8 cellular contexts compared by ENCODE assay signal in the genomic region with DNA sequence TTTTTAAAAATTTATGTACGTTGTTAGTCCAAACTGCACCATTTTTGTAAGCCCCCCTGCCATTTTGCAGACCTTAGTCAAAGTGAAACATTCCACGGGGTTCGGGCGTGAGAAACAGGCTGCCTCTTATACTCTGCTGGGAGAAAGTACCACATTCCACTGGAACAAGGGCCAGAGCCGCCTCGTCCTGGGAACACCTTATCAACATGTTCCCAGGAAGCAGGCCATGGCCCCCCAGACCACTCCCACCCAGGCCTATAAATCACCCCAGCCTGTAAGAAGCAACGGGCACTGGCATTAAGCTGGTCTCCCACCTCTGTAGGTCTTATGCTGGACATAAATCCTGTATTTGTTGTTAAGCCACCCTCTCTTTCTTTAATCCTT. TPM values are rescaled to one million over a fixed set of nuclear protein-coding genes. Genes with fewer than 3 reads are reported as not detected.
DNase-seq lines count a peak whose midpoint lies in the region; ATAC-seq and TF ChIP-seq lines count a peak whose summit lies in the region.

No MANE protein-coding gene starts in this region.

- H3K4me3 ChIP-seq in PC-9 = peak overlapping the region; percentile 82
- H3K4me3 ChIP-seq in naive thymus-derived CD4-positive, alpha-beta T cell (ENCODE audit: low read length) = peak overlapping the region; percentile 87

- POLR2A ChIA-PET in PC-9 (lab: Charles Lee; ENCODE audit: unreplicated experiment) = no interaction called here
- POLR2A ChIA-PET in naive thymus-derived CD4-positive, alpha-beta T cell (lab: Charles Lee) = interaction anchor here (1.1 to 2.1 kb wide), 7 partner anchors 13 to 876 kb away, joined by 3 to 23 read pairs (median 9); a partner anchor contains a TSS

- peaks cover 40% of the 10 kb centered on the region for H3K79me2 ChIP-seq in PC-9 (ENCODE audit: low read depth)

- peak overlapping the region; percentile 45 for H3K4me3 Mint-ChIP-seq in dendritic cell treated with granulocyte-macrophage colony-stimulating factor and Interleukin-4, amounts not matched to agents 40 ng/mL and 50 ng/mL, for 4 days
- peak overlapping the region; percentile 78 to 100 (median 94) for H3K4me3 Mint-ChIP-seq in naive thymus-derived CD4-positive, alpha-beta T cell

- no peaks in the 10 kb centered on the region for H3K9me2 ChIP-seq in PC-9 (ENCODE audit: insufficient read depth)

- peaks cover 29% of the 10 kb centered on the region for H4K20me1 ChIP-seq in PC-9 (ENCODE audit: insufficient read depth)

- no peaks in the 10 kb centered on the region for H3K27me3 ChIP-seq in PC-9 (ENCODE audit: insufficient read depth, low read depth)
- H3K27me3 ChIP-seq in naive thymus-derived CD4-positive, alpha-beta T cell (ENCODE audit: control insufficient read depth in 2 of 2, insufficient read depth in 2 of 2, low read length in 2 of 2) = no peaks in the 10 kb centered on the region

- TF ChIP-seq CTCF in PC-9 (conservative IDR thresholded peaks at IDR 0.05) = no peak

- peaks cover 6% of the 10 kb centered on the region for H3F3A ChIP-seq in PC-9 (ENCODE audit: insufficient read depth, low read depth)

- peaks cover 21% of the 10 kb centered on the region for H3K4me1 ChIP-seq in PC-9 (replicated peaks; ENCODE audit: insufficient read depth)
- H3K4me1 ChIP-seq in naive thymus-derived CD4-positive, alpha-beta T cell (ENCODE audit: control insufficient read depth in 2 of 2, insufficient read depth in 2 of 2, low read length in 2 of 2) = peaks cover 15 to 19% of the 10 kb centered on the region in 2 donors

- H3K36me3 ChIP-seq in PC-9 (ENCODE audit: low read depth) = peaks cover 23% of the 10 kb centered on the region
- peaks cover 0 to 17% (median 11%) of the 10 kb centered on the region in 3 experiments for H3K36me3 ChIP-seq in naive thymus-derived CD4-positive, alpha-beta T cell (ENCODE audit: control insufficient read depth in 2 of 3, insufficient read depth in 3 of 3, low read length in 3 of 3)

- H3K27me3 Mint-ChIP-seq in dendritic cell treated with granulocyte-macrophage colony-stimulating factor and Interleukin-4, amounts not matched to agents 40 ng/mL and 50 ng/mL, for 4 days = peaks cover 6% of the 10 kb centered on the region
- peaks cover 14 to 31% (median 19%) of the 10 kb centered on the region in 5 donors for H3K27me3 Mint-ChIP-seq in naive thymus-derived CD4-positive, alpha-beta T cell

- peaks cover 7% of the 10 kb centered on the region for H3K4me1 Mint-ChIP-seq in dendritic cell treated with granulocyte-macrophage colony-stimulating factor and Interleukin-4, amounts not matched to agents 40 ng/mL and 50 ng/mL, for 4 days (ENCODE audit: low read depth)
- H3K4me1 Mint-ChIP-seq in naive thymus-derived CD4-positive, alpha-beta T cell = peaks cover 7 to 48% (median 36%) of the 10 kb centered on the region in 7 donors

- CTCF ChIA-PET in PC-9 (lab: Charles Lee) = no interaction called here
- CTCF ChIA-PET in naive thymus-derived CD4-positive, alpha-beta T cell (lab: Charles Lee) = interaction anchor here (0.6 to 1.3 kb wide), 5 partner anchors 10 to 876 kb away, joined by 3 to 5 read pairs (median 3); a partner anchor contains a TSS

- no peaks in the 10 kb centered on the region for H3K9me3 Mint-ChIP-seq in dendritic cell treated with granulocyte-macrophage colony-stimulating factor and Interleukin-4, amounts not matched to agents 40 ng/mL and 50 ng/mL, for 4 days
- peaks cover 0 to 8% (median 0%) of the 10 kb centered on the region in 11 donors for H3K9me3 Mint-ChIP-seq in naive thymus-derived CD4-positive, alpha-beta T cell

- peaks cover 29% of the 10 kb centered on the region for H3K36me3 Mint-ChIP-seq in dendritic cell treated with granulocyte-macrophage colony-stimulating factor and Interleukin-4, amounts not matched to agents 40 ng/mL and 50 ng/mL, for 4 days (ENCODE audit: low read depth)
- peaks cover 0 to 12% (median 4%) of the 10 kb centered on the region in 5 donors for H3K36me3 Mint-ChIP-seq in naive thymus-derived CD4-positive, alpha-beta T cell

- no peak for ATAC-seq in naive thymus-derived CD4-positive, alpha-beta T cell
- ATAC-seq in GM19455 (IDR thresholded peaks at IDR 0.05; ENCODE audit: unreplicated experiment) = no peak
- no peak for ATAC-seq in activated CD4-positive, CD25-positive, alpha-beta regulatory T cell treated with anti-CD3 and anti-CD28 coated beads, Interleukin-2, amount 50 U/mL, for 24 hours

- no peaks in the 10 kb centered on the region for H3K9me3 ChIP-seq in PC-9 (ENCODE audit: insufficient read depth, low read depth)
- H3K9me3 ChIP-seq in naive thymus-derived CD4-positive, alpha-beta T cell (ENCODE audit: control insufficient read depth in 2 of 3, low read length in 3 of 3) = no peaks in the 10 kb centered on the region

- H2AFZ ChIP-seq in PC-9 = peak overlapping the region; percentile 82

- peak; percentile 13 for DNase-seq in COLO668 (lab: John Stamatoyannopoulos, UW; ENCODE audit: unreplicated experiment)
- DNase-seq in PC-9 = no peak
- peak in 1 of 9 donors; percentile 13 for DNase-seq in naive thymus-derived CD4-positive, alpha-beta T cell
- no peak for DNase-seq in NCI-H1092 (lab: John Stamatoyannopoulos, UW)
- no peak for DNase-seq in NCI-H2107 (lab: John Stamatoyannopoulos, UW)

- peak overlapping the region; percentile 83; the same call in 1 of the 2 replicates for H3K27ac ChIP-seq in PC-9
- H3K27ac ChIP-seq in naive thymus-derived CD4-positive, alpha-beta T cell (ENCODE audit: low read depth, low read length) = peak overlapping the region; percentile 95

- intact Hi-C loops in PC-9 (cut with micrococcal nuclease; ENCODE audit: unreplicated experiment) = loop anchor here (2.0 to 5.0 kb wide), 2 partner anchors 441 to 877 kb away; a partner anchor contains a TSS
- intact Hi-C loops in dendritic cell treated with granulocyte-macrophage colony-stimulating factor and Interleukin-4, amounts not matched to agents 40 ng/mL and 50 ng/mL, for 4 days (cut with micrococcal nuclease) = loop anchor here (2.0 kb wide), 1 partner anchor 877 kb away; a partner anchor contains a TSS
- intact Hi-C loops in naive thymus-derived CD4-positive, alpha-beta T cell (cut with micrococcal nuclease) = loop anchor here (1.0 to 2.0 kb wide), 7 partner anchors 13 to 876 kb away; a partner anchor contains a TSS

- H3K27ac Mint-ChIP-seq in dendritic cell treated with granulocyte-macrophage colony-stimulating factor and Interleukin-4, amounts not matched to agents 40 ng/mL and 50 ng/mL, for 4 days = peak overlapping the region; percentile 98
- H3K27ac Mint-ChIP-seq in naive thymus-derived CD4-positive, alpha-beta T cell = peak overlapping the region in 8 of 9 donors; percentile 79 to 100 (median 100)

- TSS peak; percentile 96 for BruUV-seq in PC-9 (replicated peaks; lab: Mats Ljungman, UMichigan)

- H3K4me2 ChIP-seq in PC-9 = peak overlapping the region; percentile 88

RNA-seq across cellular contexts. Expression of a gene that starts 0.9 kb away (rescaled TPM):
- 75.8 and 79.6 TPM in 2 replicates for total RNA-seq in PC-9 (2021)
- total RNA-seq in naive thymus-derived CD4-positive, alpha-beta T cell = 100 to 1,000 TPM in 3 of 5 experiments, 10 to 100 TPM in 2; 84.9 to 167 (median 121) TPM
- 10 to 100 TPM; 31.1 to 64.3 TPM for polyA plus RNA-seq in naive thymus-derived CD4-positive, alpha-beta T cell

RNA-seq across cellular contexts. Expression of a gene that starts 34.1 kb away (rescaled TPM):
- 0.08 and 0.13 TPM in 2 replicates for total RNA-seq in PC-9 (2021)
- total RNA-seq in naive thymus-derived CD4-positive, alpha-beta T cell = 1 to 10 TPM in 3 of 5 experiments, not detected in 2; 2.4 to 4.3 (median 3.7) TPM
- under 1 TPM in 1 of 2 donors, not detected in 1; 0.07 TPM for polyA plus RNA-seq in naive thymus-derived CD4-positive, alpha-beta T cell
